ENCODE assay signal across 11 cellular contexts in genomic region chr4:70925899-70926635, GRCh38. TPM values are rescaled to one million over a fixed set of nuclear protein-coding genes. Genes with fewer than 3 reads are reported as not detected.
DNase-seq lines count a peak whose midpoint lies in the region; ATAC-seq and TF ChIP-seq lines count a peak whose summit lies in the region.
"Had no signal": no experiment of that assay in that cellular context is flagged by ENCODE, and none has a peak within 500 bp of the region (broad histone marks: within the 10 kb centered on the region; RNA-seq: fewer than 3 reads in every experiment).

No MANE protein-coding gene starts in this region.

- H3K36me3 ChIP-seq in mucosa of descending colon (ENCODE audit: low read depth): no peaks in the 10 kb centered on the region
- H3K36me3 ChIP-seq: right lobe of liver had no signal

- intact Hi-C loops in mucosa of descending colon (cut with DNase I, micrococcal nuclease): no loop called here
- intact Hi-C loops in left cardiac atrium (cut with DNase I): no loop called here
- intact Hi-C loops in head of caudate nucleus (cut with DNase I): no loop called here

- TF ChIP-seq CTCF in mucosa of descending colon (IDR thresholded peaks at IDR 0.05) (no peak), coronary artery (IDR thresholded peaks at IDR 0.05) (no peak)

- no peak overlapping the region for H3K27ac ChIP-seq in coronary artery
- H3K27ac ChIP-seq: right lobe of liver had no signal

- ATAC-seq in GM18867 (IDR thresholded peaks at IDR 0.05; ENCODE audit: unreplicated experiment) (peak; percentile 97), GM21723 (IDR thresholded peaks at IDR 0.05; ENCODE audit: unreplicated experiment) (peak; percentile 84), HG03469 (IDR thresholded peaks at IDR 0.05; ENCODE audit: unreplicated experiment) (peak; percentile 87), mucosa of descending colon (peak; percentile 36), left cardiac atrium (no peak)

- H3K9me3 ChIP-seq in mucosa of descending colon: no peaks in the 10 kb centered on the region
- H3K9me3 ChIP-seq: right lobe of liver had no signal

- DNase-seq in mucosa of descending colon (no peak), NOMO-1 (lab: John Stamatoyannopoulos, UW; ENCODE audit: unreplicated experiment in 2 of 2) (no peak), coronary artery (ENCODE audit: low spot score) (no peak), left cardiac atrium (no peak), head of caudate nucleus (no peak)
- DNase-seq: activated gamma-delta T cell, H7, right lobe of liver had no signal

- H3K4me1 ChIP-seq in mucosa of descending colon (ENCODE audit: low read depth): no peaks in the 10 kb centered on the region
- H3K4me1 ChIP-seq: right lobe of liver had no signal

- H3K4me3 ChIP-seq in mucosa of descending colon: no peak overlapping the region
- no peak overlapping the region for H3K4me3 ChIP-seq in coronary artery
- H3K4me3 ChIP-seq: right lobe of liver had no signal

RNA-seq across cellular contexts. Expression of gene MOB1B, which starts 23.9 kb away (rescaled TPM):
- total RNA-seq in mucosa of descending colon: 10 to 100 TPM; 12.2 to 22.3 (median 12.8) TPM
- total RNA-seq in left cardiac atrium: 10 to 100 TPM; 16.0 to 20.3 TPM

Comparison
In these comparisons a context has a peak if more than half of its experiments do, and no peak if none do; other contexts are left out.
1. ATAC-seq: peak in GM18867 (single experiment), GM21723 (single experiment), HG03469 (single experiment) and mucosa of descending colon (single experiment); none in left cardiac atrium (0 of 2).